In genomic region chr12:46538976-46539375, GRCh38 we compare ENCODE assay signal across 32 cellular contexts.
"Had no signal": no experiment of that assay in that cellular context is flagged by ENCODE, and none has a peak within 500 bp of the region (broad histone marks: within the 10 kb centered on the region; RNA-seq: fewer than 3 reads in every experiment).

No MANE protein-coding gene starts in this region.

- H3K4me1 ChIP-seq: body of pancreas had no signal

- H3K36me3 ChIP-seq: adrenal gland, esophagus squamous epithelium, WERI-Rb-1 had no signal

- H3K27me3 Mint-ChIP-seq: activated B cell treated with CpG ODN at 0.5 μM for 24 hours; activated CD4-positive, alpha-beta memory T cell treated with anti-CD3 and anti-CD28 coated beads for 36 hours; activated CD4-positive, alpha-beta T cell treated with anti-CD3 and anti-CD28 coated beads for 36 hours; activated CD4-positive, alpha-beta T cell treated with anti-CD3 and anti-CD28 coated beads, Interleukin-2, amount 10 ng/mL, durations not matched to agents 24 days and 14 days; activated CD8-positive, alpha-beta memory T cell treated with anti-CD3 and anti-CD28 coated beads, Interleukin-2, amount 10 ng/mL, durations not matched to agents 7 days and 5 days; activated naive CD4-positive, alpha-beta T cell treated with anti-CD3 and anti-CD28 coated beads, Interleukin-2, amount 50 U/mL, for 24 hours; activated naive CD8-positive, alpha-beta T cell treated with anti-CD3 and anti-CD28 coated beads for 36 hours; activated naive CD8-positive, alpha-beta T cell treated with anti-CD3 and anti-CD28 coated beads, Interleukin-2, amount 50 U/mL, for 24 hours; T-helper 17 cell had no signal

- H3K4me3 Mint-ChIP-seq: activated B cell treated with CpG ODN at 0.5 μM for 24 hours; activated CD4-positive, alpha-beta memory T cell treated with anti-CD3 and anti-CD28 coated beads for 36 hours; activated CD4-positive, alpha-beta T cell treated with anti-CD3 and anti-CD28 coated beads for 36 hours; activated CD4-positive, alpha-beta T cell treated with anti-CD3 and anti-CD28 coated beads, Interleukin-2, amount 10 ng/mL, durations not matched to agents 24 days and 14 days; activated CD8-positive, alpha-beta memory T cell treated with anti-CD3 and anti-CD28 coated beads, Interleukin-2, amount 10 ng/mL, durations not matched to agents 7 days and 5 days; activated CD8-positive, alpha-beta T cell treated with anti-CD3 and anti-CD28 coated beads, Interleukin-2, amount 10 ng/mL, durations not matched to agents 7 days and 5 days; activated naive CD4-positive, alpha-beta T cell treated with anti-CD3 and anti-CD28 coated beads for 36 hours; activated naive CD4-positive, alpha-beta T cell treated with anti-CD3 and anti-CD28 coated beads, Interleukin-2, amount 50 U/mL, for 24 hours; activated naive CD8-positive, alpha-beta T cell treated with anti-CD3 and anti-CD28 coated beads for 36 hours; activated naive CD8-positive, alpha-beta T cell treated with anti-CD3 and anti-CD28 coated beads, Interleukin-2, amount 50 U/mL, for 24 hours; activated T-helper 1 cell treated with anti-CD3 and anti-CD28 coated beads, Interleukin-12 subunit alpha, Interleukin-12 subunit beta, Interleukin-2, Interleukin-4 antibody, amounts not matched to agents 30 ng/mL and 10 ng/mL and 1 ng/mL, durations not matched to agents 14 hours and 24 hours and 36 hours; T-helper 17 cell; T-helper 2 cell treated with Interferon-gamma antibody and Interleukin-4, amounts not matched to agents 5 μg/mL and 100 μg/mL, for 36 hours had no signal

- H3K36me3 Mint-ChIP-seq: activated naive CD4-positive, alpha-beta T cell treated with anti-CD3 and anti-CD28 coated beads, Interleukin-2, amount 50 U/mL, for 24 hours had no signal

- DNase-seq: activated B cell treated with CpG ODN at 0.5 μM for 24 hours; activated CD4-positive, alpha-beta memory T cell treated with anti-CD3 and anti-CD28 coated beads for 36 hours; activated CD4-positive, alpha-beta T cell treated with anti-CD3 and anti-CD28 coated beads for 36 hours; activated CD4-positive, alpha-beta T cell treated with anti-CD3 and anti-CD28 coated beads, Interleukin-2, amount 10 ng/mL, durations not matched to agents 24 days and 14 days; activated CD4-positive, CD25-positive, alpha-beta regulatory T cell treated with anti-CD3 and anti-CD28 coated beads, Interleukin-2, amount 50 U/mL, for 72 hours; activated CD8-positive, alpha-beta memory T cell treated with anti-CD3 and anti-CD28 coated beads, Interleukin-2, amount 10 ng/mL, durations not matched to agents 7 days and 5 days; activated CD8-positive, alpha-beta memory T cell treated with anti-CD3 and anti-CD28 coated beads, Interleukin-2, amount 50 U/mL, for 4 hours; activated CD8-positive, alpha-beta T cell treated with anti-CD3 and anti-CD28 coated beads, Interleukin-2, amount 10 ng/mL, durations not matched to agents 7 days and 5 days; activated effector memory CD4-positive, alpha-beta T cell treated with anti-CD3 and anti-CD28 coated beads, Interleukin-2, amount 50 U/mL, for 16 hours; activated naive CD4-positive, alpha-beta T cell treated with anti-CD3 and anti-CD28 coated beads for 36 hours; activated naive CD8-positive, alpha-beta T cell treated with anti-CD3 and anti-CD28 coated beads for 36 hours; activated naive CD8-positive, alpha-beta T cell treated with anti-CD3 and anti-CD28 coated beads, Interleukin-2, amount 50 U/mL, for 24 hours; activated T-cell treated with anti-CD3 and anti-CD28 coated beads, Interleukin-2, amount 50 U/mL, for 1 hour; activated T-cell treated with anti-CD3 and anti-CD28 coated beads, Interleukin-2, amount 50 U/mL, for 48 hours; adrenal gland; amygdala; aorta; body of pancreas; caudate nucleus; effector CD8-positive, alpha-beta T cell; esophagus squamous epithelium; foreskin melanocyte; head of caudate nucleus; T-helper 1 cell; T-helper 17 cell; T1000; WERI-Rb-1 had no signal

- H3K27me3 ChIP-seq: adrenal gland, body of pancreas, esophagus squamous epithelium had no signal

- H3K9me3 Mint-ChIP-seq: activated B cell treated with CpG ODN at 0.5 μM for 24 hours; activated naive CD4-positive, alpha-beta T cell treated with anti-CD3 and anti-CD28 coated beads, Interleukin-2, amount 50 U/mL, for 24 hours had no signal

- H3K27ac Mint-ChIP-seq: activated B cell treated with CpG ODN at 0.5 μM for 24 hours; activated CD4-positive, alpha-beta memory T cell treated with anti-CD3 and anti-CD28 coated beads for 36 hours; activated CD4-positive, alpha-beta T cell treated with anti-CD3 and anti-CD28 coated beads for 36 hours; activated CD4-positive, alpha-beta T cell treated with anti-CD3 and anti-CD28 coated beads, Interleukin-2, amount 10 ng/mL, durations not matched to agents 24 days and 14 days; activated CD8-positive, alpha-beta memory T cell treated with anti-CD3 and anti-CD28 coated beads, Interleukin-2, amount 10 ng/mL, durations not matched to agents 7 days and 5 days; activated CD8-positive, alpha-beta T cell treated with anti-CD3 and anti-CD28 coated beads, Interleukin-2, amount 10 ng/mL, durations not matched to agents 7 days and 5 days; activated naive CD4-positive, alpha-beta T cell treated with anti-CD3 and anti-CD28 coated beads for 36 hours; activated naive CD4-positive, alpha-beta T cell treated with anti-CD3 and anti-CD28 coated beads, Interleukin-2, amount 50 U/mL, for 24 hours; activated naive CD8-positive, alpha-beta T cell treated with anti-CD3 and anti-CD28 coated beads for 36 hours; activated naive CD8-positive, alpha-beta T cell treated with anti-CD3 and anti-CD28 coated beads, Interleukin-2, amount 50 U/mL, for 24 hours; activated T-helper 1 cell treated with anti-CD3 and anti-CD28 coated beads, Interleukin-12 subunit alpha, Interleukin-12 subunit beta, Interleukin-2, Interleukin-4 antibody, amounts not matched to agents 30 ng/mL and 10 ng/mL and 1 ng/mL, durations not matched to agents 14 hours and 24 hours and 36 hours; activated T-helper 2 cell treated with anti-CD3 and anti-CD28 coated beads, Interferon-gamma antibody, Interleukin-2, Interleukin-4, amounts not matched to agents 10 μg/mL and 5 μg/mL and 100 μg/mL, durations not matched to agents 14 hours and 24 hours and 36 hours; T-helper 17 cell; T-helper 2 cell treated with Interferon-gamma antibody and Interleukin-4, amounts not matched to agents 5 μg/mL and 100 μg/mL, for 36 hours had no signal

- H3K4me3 ChIP-seq: adrenal gland, body of pancreas, esophagus squamous epithelium had no signal

- H3K9me3 ChIP-seq: adrenal gland, esophagus squamous epithelium had no signal

- H3K4me1 Mint-ChIP-seq: activated CD8-positive, alpha-beta memory T cell treated with anti-CD3 and anti-CD28 coated beads, Interleukin-2, amount 10 ng/mL, durations not matched to agents 7 days and 5 days; T-helper 17 cell had no signal

- ATAC-seq: activated CD4-positive, alpha-beta T cell treated with anti-CD3 and anti-CD28 coated beads for 36 hours; activated CD8-positive, alpha-beta memory T cell treated with anti-CD3 and anti-CD28 coated beads, Interleukin-2, amount 10 ng/mL, durations not matched to agents 7 days and 5 days; activated CD8-positive, alpha-beta T cell treated with anti-CD3 and anti-CD28 coated beads, Interleukin-2, amount 10 ng/mL, durations not matched to agents 7 days and 5 days; activated naive CD8-positive, alpha-beta T cell treated with anti-CD3 and anti-CD28 coated beads, Interleukin-2, amount 50 U/mL, for 24 hours; body of pancreas; T-helper 17 cell had no signal

- H3K27ac ChIP-seq: adrenal gland, body of pancreas, epithelial cell of prostate, esophagus squamous epithelium, WERI-Rb-1 had no signal
